Comparison of ENCODE assay signal across 19 cellular contexts in genomic region chr17:15354256-15354655, GRCh38.
DNase-seq lines count a peak whose midpoint lies in the region; ATAC-seq, FAIRE-seq and TF ChIP-seq lines count a peak whose summit lies in the region.
"Had no signal": no experiment of that assay in that cellular context is flagged by ENCODE, and none has a peak within 500 bp of the region (broad histone marks: within the 10 kb centered on the region; RNA-seq: fewer than 3 reads in every experiment).

No MANE protein-coding gene starts in this region.

- H3K36me3 Mint-ChIP-seq in stimulated activated naive CD8-positive, alpha-beta T cell treated with anti-CD3 and anti-CD28 coated beads, Interleukin-15, Interleukin-2, amounts not matched to agents 100 ng/mL and 50 ng/mL, for 24 hours (ENCODE audit: low read depth), result no peaks in the 10 kb centered on the region
- H3K36me3 Mint-ChIP-seq: CD4-positive, CD25-positive, alpha-beta regulatory T cell had no signal

- no peak overlapping the region for H3K4me3 ChIP-seq in mucosa of rectum (ENCODE audit: low read length in 2 of 2)
- H3K4me3 ChIP-seq in WERI-Rb-1 (ENCODE audit: low read depth, low read length), result no peak overlapping the region
- H3K4me3 ChIP-seq: BLaER1 treated with 17β-estradiol and CSF1 and Interleukin-3, amounts not matched to agents 10 nM and 100 nM; GM12878; GM23248 had no signal

- H3K4me3 Mint-ChIP-seq in stimulated activated naive CD8-positive, alpha-beta T cell treated with anti-CD3 and anti-CD28 coated beads, Interleukin-15, Interleukin-2, amounts not matched to agents 100 ng/mL and 50 ng/mL, for 24 hours, result no peak overlapping the region
- no peak overlapping the region for H3K4me3 Mint-ChIP-seq in stimulated activated naive CD8-positive, alpha-beta T cell treated with anti-CD3 and anti-CD28 coated beads, Interleukin-15, amount 100 ng/mL, for 72 hours
- H3K4me3 Mint-ChIP-seq: CD4-positive, CD25-positive, alpha-beta regulatory T cell had no signal

- FAIRE-seq in colon (lab: Jason Lieb, UNC), result peak; percentile 60
- FAIRE-seq: GM12878, GM18507, H54 had no signal

- H3K9me3 ChIP-seq in mucosa of rectum (ENCODE audit: control insufficient read depth in 2 of 2, low read length in 2 of 2), result no peaks in the 10 kb centered on the region
- no peaks in the 10 kb centered on the region for H3K9me3 ChIP-seq in WERI-Rb-1 (ENCODE audit: severe bottlenecking)

- peaks cover 16 to 33% of the 10 kb centered on the region in 2 donors for H3K4me1 ChIP-seq in mucosa of rectum (ENCODE audit: control insufficient read depth in 2 of 2, insufficient read depth in 2 of 2, low read length in 2 of 2)

- peak overlapping the region; percentile 4 for H3K27ac Mint-ChIP-seq in stimulated activated naive CD8-positive, alpha-beta T cell treated with anti-CD3 and anti-CD28 coated beads, Interleukin-15, Interleukin-2, amounts not matched to agents 100 ng/mL and 50 ng/mL, for 24 hours
- H3K27ac Mint-ChIP-seq in stimulated activated naive CD8-positive, alpha-beta T cell treated with anti-CD3 and anti-CD28 coated beads, Interleukin-15, amount 100 ng/mL, for 72 hours, result no peak overlapping the region
- H3K27ac Mint-ChIP-seq: CD4-positive, CD25-positive, alpha-beta regulatory T cell had no signal

- H3K27ac ChIP-seq in mucosa of rectum (ENCODE audit: low read depth in 2 of 2, low read length in 2 of 2) (peak overlapping the region; percentile 26 to 56), WERI-Rb-1 (no peak overlapping the region)
- H3K27ac ChIP-seq: BLaER1 treated with 17β-estradiol and CSF1 and Interleukin-3, amounts not matched to agents 10 nM and 100 nM; GM23248 had no signal

- H3K27me3 ChIP-seq in mucosa of rectum (ENCODE audit: control insufficient read depth in 2 of 2, insufficient read depth in 2 of 2, low read length in 2 of 2) (no peaks in the 10 kb centered on the region), WERI-Rb-1 (ENCODE audit: insufficient read depth, low read depth, severe bottlenecking) (peaks cover 3% of the 10 kb centered on the region)
- H3K27me3 ChIP-seq: BLaER1 treated with 17β-estradiol and CSF1 and Interleukin-3, amounts not matched to agents 10 nM and 100 nM had no signal

- no peaks in the 10 kb centered on the region for H3K4me1 Mint-ChIP-seq in stimulated activated naive CD8-positive, alpha-beta T cell treated with anti-CD3 and anti-CD28 coated beads, Interleukin-15, Interleukin-2, amounts not matched to agents 100 ng/mL and 50 ng/mL, for 24 hours (ENCODE audit: low read depth)
- H3K4me1 Mint-ChIP-seq in stimulated activated naive CD8-positive, alpha-beta T cell treated with anti-CD3 and anti-CD28 coated beads, Interleukin-15, amount 100 ng/mL, for 72 hours, result no peaks in the 10 kb centered on the region
- H3K4me1 Mint-ChIP-seq: CD4-positive, CD25-positive, alpha-beta regulatory T cell had no signal

- no peaks in the 10 kb centered on the region for H3K36me3 ChIP-seq in mucosa of rectum (ENCODE audit: control insufficient read depth in 2 of 2, insufficient read depth in 2 of 2, low read length in 2 of 2)
- no peaks in the 10 kb centered on the region for H3K36me3 ChIP-seq in WERI-Rb-1
- H3K36me3 ChIP-seq: BLaER1 treated with 17β-estradiol and CSF1 and Interleukin-3, amounts not matched to agents 10 nM and 100 nM had no signal

- no peak overlapping the region for H3K9ac ChIP-seq in mucosa of rectum (ENCODE audit: low read depth in 1 of 2, low read length in 2 of 2)
- H3K9ac ChIP-seq: BLaER1 treated with 17β-estradiol and CSF1 and Interleukin-3, amounts not matched to agents 10 nM and 100 nM; GM23248 had no signal

- ATAC-seq in stimulated activated naive CD8-positive, alpha-beta T cell treated with anti-CD3 and anti-CD28 coated beads, Interleukin-15, amount 100 ng/mL, for 72 hours, result no peak
- ATAC-seq in HG03378 (IDR thresholded peaks at IDR 0.05; ENCODE audit: unreplicated experiment), result no peak
- no peak for ATAC-seq in HG03097 (IDR thresholded peaks at IDR 0.05; ENCODE audit: low FRiP score, unreplicated experiment)
- ATAC-seq: GM12878, HCT116 had no signal

- DNase-seq in stimulated activated naive CD8-positive, alpha-beta T cell treated with anti-CD3 and anti-CD28 coated beads, Interleukin-15, amount 100 ng/mL, for 72 hours, result no peak
- DNase-seq in WERI-Rb-1, result no peak
- no peak for DNase-seq in activated CD4-positive, alpha-beta T cell treated with anti-CD3 and anti-CD28 coated beads for 48 hours
- DNase-seq: 8988T; ACHN; CD4-positive, CD25-positive, alpha-beta regulatory T cell; DMS53; GM23248; IMR-90 had no signal

- TF ChIP-seq CTCF in WERI-Rb-1 (IDR thresholded peaks at IDR 0.05; ENCODE audit: low read depth, low read length), result no peak

- H3K9me3 Mint-ChIP-seq in stimulated activated naive CD8-positive, alpha-beta T cell treated with anti-CD3 and anti-CD28 coated beads, Interleukin-15, Interleukin-2, amounts not matched to agents 100 ng/mL and 50 ng/mL, for 24 hours, result no peaks in the 10 kb centered on the region
- H3K9me3 Mint-ChIP-seq in stimulated activated naive CD8-positive, alpha-beta T cell treated with anti-CD3 and anti-CD28 coated beads, Interleukin-15, amount 100 ng/mL, for 72 hours, result peaks cover 0 to 8% of the 10 kb centered on the region in 2 donors

- H3K27me3 Mint-ChIP-seq in stimulated activated naive CD8-positive, alpha-beta T cell treated with anti-CD3 and anti-CD28 coated beads, Interleukin-15, Interleukin-2, amounts not matched to agents 100 ng/mL and 50 ng/mL, for 24 hours, result peaks cover 37% of the 10 kb centered on the region
- H3K27me3 Mint-ChIP-seq in stimulated activated naive CD8-positive, alpha-beta T cell treated with anti-CD3 and anti-CD28 coated beads, Interleukin-15, amount 100 ng/mL, for 72 hours, result peaks cover 59% of the 10 kb centered on the region
